In the genomic region with DNA sequence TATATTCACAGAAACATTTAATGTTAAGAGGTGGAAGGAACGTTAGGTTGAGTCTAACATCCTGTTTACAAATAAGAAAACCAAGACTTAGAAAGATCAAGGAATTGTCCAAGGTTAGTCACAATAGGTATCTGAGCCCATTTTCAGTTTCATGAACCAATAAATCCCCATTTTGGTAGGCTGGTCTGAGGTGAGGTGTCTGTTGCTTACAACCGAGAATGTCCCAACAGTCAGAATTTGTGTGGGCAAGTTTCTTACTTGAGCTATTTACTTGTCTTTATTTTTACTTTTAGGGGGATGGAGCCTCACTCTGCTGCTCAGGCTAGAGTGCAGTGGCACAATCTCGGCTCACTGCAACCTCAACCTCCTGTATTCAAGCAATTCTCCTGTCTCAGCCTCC, we compare ENCODE assay signal across 35 cellular contexts.
"Had no signal": no experiment of that assay in that cellular context is flagged by ENCODE, and none has a peak within 500 bp of the region (broad histone marks: within the 10 kb centered on the region; RNA-seq: fewer than 3 reads in every experiment).

No MANE protein-coding gene starts in this region.

- H3K27me3 ChIP-seq: MG63 had no signal

- H3K9ac ChIP-seq: KMS-11 had no signal

- H3K36me3 ChIP-seq: MG63 had no signal

- H3K4me3 ChIP-seq: MG63 had no signal

- DNase-seq: Karpas-422, Kasumi-1, KG1, MG63, MM.1S, MV-4-11, NCI-H1048, NCI-H1092, NCI-H1092 treated with DMSO at 0.1 percent for 48 hours, NCI-H1105, NCI-H1105 treated with DMSO at 0.1 percent for 48 hours, NCI-H1417, NCI-H1417 treated with DMSO at 0.1 percent for 48 hours, NCI-H1436, NCI-H1436 treated with DMSO at 0.1 percent for 48 hours, NCI-H146, NCI-H1694, NCI-H1694 treated with DMSO at 0.1 percent for 48 hours, NCI-H187, NCI-H187 treated with DMSO at 0.1 percent for 48 hours, NCI-H1930, NCI-H2029, NCI-H2029 treated with DMSO at 0.1 percent for 48 hours, NCI-H2081, NCI-H2081 treated with DMSO at 0.1 percent for 48 hours, NCI-H2107, NCI-H2171, NCI-H2171 treated with DMSO at 0.1 percent for 48 hours, NCI-H2227 treated with DMSO at 0.1 percent for 48 hours, NCI-H226, NCI-H345, NCI-H446, NCI-H446 treated with DMSO at 0.1 percent for 48 hours, NCI-H510A had no signal

- H3K27ac ChIP-seq: KMS-11 had no signal

- H3K4me2 ChIP-seq: KMS-11 had no signal
